In genomic region chr2:175004980-175005832, GRCh38 we compare ENCODE assay signal across 8 cellular contexts. TPM values are rescaled to one million over a fixed set of nuclear protein-coding genes. Genes with fewer than 3 reads are reported as not detected.
DNase-seq lines count a peak whose midpoint lies in the region; ATAC-seq and TF ChIP-seq lines count a peak whose summit lies in the region.

CHN1 (minus strand) TSS chr2:175005381; CDS start chr2:175004912, 469 bp downstream.

- peaks cover 14% of the 10 kb centered on the region for H3K4me1 ChIP-seq in KMS-11 (ENCODE audit: low read depth, poor library complexity, severe bottlenecking)
- no peaks in the 10 kb centered on the region for H3K4me1 ChIP-seq in upper lobe of right lung

- CTCF ChIA-PET in Calu3 (lab: Charles Lee): interaction anchor here (0.9 kb wide), 1 partner anchor 33 kb away, joined by 5 read pairs; no protein-coding TSS in a partner anchor

- ATAC-seq in GM21526 (IDR thresholded peaks at IDR 0.05; ENCODE audit: low FRiP score, unreplicated experiment) (peak; percentile 87), SK-N-SH treated with all-trans-retinoic acid at 6 μM for 48 hours (peak; percentile 91), left cardiac atrium (peak; percentile 90 to 95), upper lobe of right lung (peak; percentile 88)
- peak; percentile 87 for ATAC-seq in activated naive CD8-positive, alpha-beta T cell treated with anti-CD3 and anti-CD28 coated beads, Interleukin-2, amount 50 U/mL, for 24 hours

- H3K27me3 Mint-ChIP-seq in Calu3 (ENCODE audit: unreplicated experiment) (peaks cover 50% of the 10 kb centered on the region), progenitor cell of endocrine pancreas (peaks cover 7% of the 10 kb centered on the region)
- H3K27me3 Mint-ChIP-seq in activated naive CD8-positive, alpha-beta T cell treated with anti-CD3 and anti-CD28 coated beads, Interleukin-2, amount 50 U/mL, for 24 hours: peaks cover 64% of the 10 kb centered on the region

- H3K36me3 Mint-ChIP-seq in Calu3 (ENCODE audit: insufficient read depth, unreplicated experiment) (peaks cover 23% of the 10 kb centered on the region), progenitor cell of endocrine pancreas (ENCODE audit: insufficient read depth) (no peaks in the 10 kb centered on the region)
- H3K36me3 Mint-ChIP-seq in activated naive CD8-positive, alpha-beta T cell treated with anti-CD3 and anti-CD28 coated beads, Interleukin-2, amount 50 U/mL, for 24 hours (ENCODE audit: low read depth): no peaks in the 10 kb centered on the region

- no peaks in the 10 kb centered on the region for H3K4me1 Mint-ChIP-seq in Calu3 (ENCODE audit: low read depth, unreplicated experiment)
- H3K4me1 Mint-ChIP-seq in activated naive CD8-positive, alpha-beta T cell treated with anti-CD3 and anti-CD28 coated beads, Interleukin-2, amount 50 U/mL, for 24 hours: peaks cover 13% of the 10 kb centered on the region
- peaks cover 30% of the 10 kb centered on the region for H3K4me1 Mint-ChIP-seq in progenitor cell of endocrine pancreas (ENCODE audit: low read depth)

- H3K27me3 ChIP-seq in KMS-11 (ENCODE audit: insufficient read depth, low read depth) (0 out of 2 replicates have a peak, but pooled peaks cover 7% of the 10 kb centered on the region), upper lobe of right lung (peaks cover 43% of the 10 kb centered on the region)

- H3K36me3 ChIP-seq in KMS-11 (ENCODE audit: insufficient read depth) (no peaks in the 10 kb centered on the region), upper lobe of right lung (no peaks in the 10 kb centered on the region)

- H2AFZ ChIP-seq in KMS-11 (ENCODE audit: low read depth): peak within 1 kb of the TSS; percentile 98

- TF ChIP-seq CTCF in Calu3 (IDR thresholded peaks at IDR 0.05; ENCODE audit: unreplicated experiment) (no peak), KMS-11 (conservative IDR thresholded peaks at IDR 0.05; ENCODE audit: low read depth, low read length) (no peak), progenitor cell of endocrine pancreas (IDR thresholded peaks at IDR 0.05; ENCODE audit: unreplicated experiment) (peak; percentile 46), upper lobe of right lung (IDR thresholded peaks at IDR 0.05) (no peak)

- H3K9ac ChIP-seq in KMS-11: peak within 1 kb of the TSS; percentile 68; the same call in 1 of the 2 replicates

- no TSS peak for BruUV-seq in Calu3 (replicated peaks; lab: Mats Ljungman, UMichigan)

- H3K4me3 Mint-ChIP-seq in Calu3 (ENCODE audit: low read depth, unreplicated experiment): peak within 1 kb of the TSS; percentile 70
- peak within 1 kb of the TSS; percentile 75 for H3K4me3 Mint-ChIP-seq in activated naive CD8-positive, alpha-beta T cell treated with anti-CD3 and anti-CD28 coated beads, Interleukin-2, amount 50 U/mL, for 24 hours
- peak within 1 kb of the TSS; percentile 93 for H3K4me3 Mint-ChIP-seq in progenitor cell of endocrine pancreas (ENCODE audit: low read depth)

- H3K27ac ChIP-seq in KMS-11 (peak within 1 kb of the TSS; percentile 26; the same call in 1 of the 2 replicates), upper lobe of right lung (peak within 1 kb of the TSS; percentile 85)

- no peaks in the 10 kb centered on the region for H4K20me1 ChIP-seq in KMS-11 (ENCODE audit: insufficient read depth)

- intact Hi-C loops in Calu3 (cut with micrococcal nuclease; ENCODE audit: unreplicated experiment) (no loop called here), left cardiac atrium (cut with DNase I) (no loop called here), upper lobe of right lung (cut with DNase I) (no loop called here)

- H3K4me2 ChIP-seq in KMS-11: peak within 1 kb of the TSS; percentile 71

- H3K9me3 ChIP-seq in upper lobe of right lung: no peaks in the 10 kb centered on the region

- DNase-seq in Calu3 (peak; percentile 63), left cardiac atrium (peak; percentile 91), progenitor cell of endocrine pancreas (ENCODE audit: low spot score, unreplicated experiment) (peak; percentile 88), upper lobe of right lung (peak; percentile 87)
- DNase-seq in activated naive CD8-positive, alpha-beta T cell treated with anti-CD3 and anti-CD28 coated beads, Interleukin-2, amount 50 U/mL, for 24 hours: peak; percentile 69

- H3K27ac Mint-ChIP-seq in Calu3 (ENCODE audit: unreplicated experiment) (no peak within 1 kb of the TSS), progenitor cell of endocrine pancreas (peak within 1 kb of the TSS; percentile 98)
- no peak within 1 kb of the TSS for H3K27ac Mint-ChIP-seq in activated naive CD8-positive, alpha-beta T cell treated with anti-CD3 and anti-CD28 coated beads, Interleukin-2, amount 50 U/mL, for 24 hours

- no peaks in the 10 kb centered on the region for H3K79me2 ChIP-seq in KMS-11 (ENCODE audit: insufficient read depth, low read depth)

- H3K9me3 Mint-ChIP-seq in Calu3 (ENCODE audit: low read depth, unreplicated experiment) (no peaks in the 10 kb centered on the region), progenitor cell of endocrine pancreas (ENCODE audit: low read depth) (no peaks in the 10 kb centered on the region)
- no peaks in the 10 kb centered on the region for H3K9me3 Mint-ChIP-seq in activated naive CD8-positive, alpha-beta T cell treated with anti-CD3 and anti-CD28 coated beads, Interleukin-2, amount 50 U/mL, for 24 hours

- H3K4me3 ChIP-seq in KMS-11 (IDR thresholded peaks at IDR 0.05; ENCODE audit: insufficient read depth, low read depth, low read length) (peak within 1 kb of the TSS; percentile 91), upper lobe of right lung (peak within 1 kb of the TSS; percentile 65)

TF ChIP-seq in SK-N-SH treated with all-trans-retinoic acid at 6 μM for 48 hours, 23 proteins besides CTCF, POLR2A, EP300 and RAD21:
- TF ChIP-seq CSRNP3 (CRISPR knock-in tag; IDR thresholded peaks at IDR 0.05) (no peak), ZC3H10 (CRISPR knock-in tag; IDR thresholded peaks at IDR 0.05) (no peak), TSHZ2 (CRISPR knock-in tag; IDR thresholded peaks at IDR 0.05) (0 out of 2 replicates have a peak, but pooled peaks have one; percentile 60), CSDC2 (CRISPR knock-in tag; IDR thresholded peaks at IDR 0.05) (no peak), CREB5 (CRISPR knock-in tag; IDR thresholded peaks at IDR 0.05; ENCODE audit: low read depth) (no peak), ZNF8 (CRISPR knock-in tag; IDR thresholded peaks at IDR 0.05) (no peak), BACH2 (CRISPR knock-in tag; IDR thresholded peaks at IDR 0.05; ENCODE audit: borderline replicate concordance) (no peak), SNAI2 (CRISPR knock-in tag; IDR thresholded peaks at IDR 0.05) (0 out of 2 replicates have a peak, but pooled peaks have one; percentile 46)

RNA-seq across cellular contexts. Expression of gene CHN1, which starts in this region (rescaled TPM):
- total RNA-seq in Calu3 (2022) (1.3 and 2.4 TPM in 2 replicates), left cardiac atrium (1 to 10 TPM; 6.7 to 9.4 TPM), progenitor cell of endocrine pancreas (46.1 and 50.3 TPM in 2 replicates), upper lobe of right lung (30.6 TPM)

Comparison
In these comparisons a context has a peak if more than half of its experiments do, and no peak if none do; other contexts are left out.
1. Peak in every context shown above with its lines: DNase-seq, ATAC-seq, H3K4me3 ChIP-seq and H3K27ac ChIP-seq.